Comparison of ENCODE assay signal across 11 cellular contexts in the genomic region with DNA sequence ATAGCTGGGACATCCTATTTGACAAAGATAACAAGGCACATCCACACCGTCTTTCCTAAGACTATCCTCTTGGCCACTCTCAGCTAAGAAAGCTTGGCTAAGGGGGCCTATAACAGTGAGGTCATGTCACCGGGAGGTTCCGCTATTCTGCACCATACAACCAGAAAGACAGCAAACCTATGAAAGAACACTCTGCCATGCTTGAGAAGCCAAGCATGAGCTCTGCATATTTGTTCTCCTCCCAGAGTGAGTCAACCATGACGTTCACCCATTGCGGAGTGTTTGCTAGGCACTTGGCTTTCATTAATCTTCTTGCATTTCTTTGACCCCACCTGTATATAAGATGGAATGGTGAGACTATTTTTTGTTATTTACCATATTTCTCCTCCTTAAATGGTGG.
A peak's percentile ranks its signal among the peaks of the same experiment; 100 is the strongest.
DNase-seq lines count a peak whose midpoint lies in the region; ATAC-seq and TF ChIP-seq lines count a peak whose summit lies in the region.
"Had no signal": no experiment of that assay in that cellular context is flagged by ENCODE, and none has a peak within 500 bp of the region (broad histone marks: within the 10 kb centered on the region; RNA-seq: fewer than 3 reads in every experiment).

No MANE protein-coding gene starts in this region.

- H3K4me1 Mint-ChIP-seq in stimulated activated effector memory CD8-positive, alpha-beta T cell treated with anti-CD3 and anti-CD28 coated beads, Interleukin-12 subunit alpha, Interleukin-12 subunit beta, amount 100 ng/mL, for 72 hours: no peaks in the 10 kb centered on the region

- no peaks in the 10 kb centered on the region for H3K9me3 Mint-ChIP-seq in stimulated activated effector memory CD8-positive, alpha-beta T cell treated with anti-CD3 and anti-CD28 coated beads, Interleukin-12 subunit alpha, Interleukin-12 subunit beta, amount 100 ng/mL, for 72 hours
- H3K9me3 Mint-ChIP-seq: effector memory CD8-positive, alpha-beta T cell; T-helper 1 cell treated with Interleukin-12 subunit alpha and Interleukin-12 subunit beta and Interleukin-4 antibody, amounts not matched to agents 30 μg/mL and 1 μg/mL, for 36 hours had no signal

- peak; percentile 34 for DNase-seq in kidney epithelial cell (ENCODE audit: low read depth)
- DNase-seq in activated naive CD4-positive, alpha-beta T cell treated with Interleukin-2 at 50 U/mL for 16 hours: no peak
- no peak for DNase-seq in stimulated activated effector memory CD8-positive, alpha-beta T cell treated with anti-CD3 and anti-CD28 coated beads, Interleukin-12 subunit alpha, Interleukin-12 subunit beta, amount 100 ng/mL, for 72 hours (ENCODE audit: low spot score in 2 of 2)
- DNase-seq in globus pallidus (ENCODE audit: low spot score): no peak
- DNase-seq in islet precursor cell: no peak
- DNase-seq: DND-41; effector memory CD8-positive, alpha-beta T cell had no signal

- H3K36me3 ChIP-seq in kidney epithelial cell (ENCODE audit: control insufficient read depth, insufficient read depth, low read length): no peaks in the 10 kb centered on the region

- no peaks in the 10 kb centered on the region for H3K27me3 ChIP-seq in kidney epithelial cell (ENCODE audit: control insufficient read depth, insufficient read depth, low read length)

- no peaks in the 10 kb centered on the region for H3K36me3 Mint-ChIP-seq in stimulated activated effector memory CD8-positive, alpha-beta T cell treated with anti-CD3 and anti-CD28 coated beads, Interleukin-12 subunit alpha, Interleukin-12 subunit beta, amount 100 ng/mL, for 72 hours

- H3K27ac Mint-ChIP-seq in stimulated activated effector memory CD8-positive, alpha-beta T cell treated with anti-CD3 and anti-CD28 coated beads, Interleukin-12 subunit alpha, Interleukin-12 subunit beta, amount 100 ng/mL, for 72 hours: no peak overlapping the region
- H3K27ac Mint-ChIP-seq: effector memory CD8-positive, alpha-beta T cell; T-helper 1 cell treated with Interleukin-12 subunit alpha and Interleukin-12 subunit beta and Interleukin-4 antibody, amounts not matched to agents 30 μg/mL and 1 μg/mL, for 36 hours had no signal

- no peak for TF ChIP-seq CTCF in kidney epithelial cell (IDR thresholded peaks at IDR 0.05; ENCODE audit: insufficient read depth, low read length, poor library complexity, severe bottlenecking)

- H3K4me3 Mint-ChIP-seq in stimulated activated effector memory CD8-positive, alpha-beta T cell treated with anti-CD3 and anti-CD28 coated beads, Interleukin-12 subunit alpha, Interleukin-12 subunit beta, amount 100 ng/mL, for 72 hours: no peak overlapping the region
- H3K4me3 Mint-ChIP-seq: effector memory CD8-positive, alpha-beta T cell; T-helper 1 cell treated with Interleukin-12 subunit alpha and Interleukin-12 subunit beta and Interleukin-4 antibody, amounts not matched to agents 30 μg/mL and 1 μg/mL, for 36 hours had no signal

- H3K4me3 ChIP-seq in kidney epithelial cell (ENCODE audit: low read depth, low read length): no peak overlapping the region

- ATAC-seq in GM18520 (IDR thresholded peaks at IDR 0.05; ENCODE audit: unreplicated experiment): peak; percentile 66
- ATAC-seq in GM21786 (IDR thresholded peaks at IDR 0.05; ENCODE audit: unreplicated experiment): peak; percentile 94
- peak; percentile 85 for ATAC-seq in HG03520 (IDR thresholded peaks at IDR 0.05; ENCODE audit: unreplicated experiment)
- no peak for ATAC-seq in stimulated activated effector memory CD8-positive, alpha-beta T cell treated with anti-CD3 and anti-CD28 coated beads, Interleukin-12 subunit alpha, Interleukin-12 subunit beta, amount 100 ng/mL, for 72 hours
- ATAC-seq: effector memory CD8-positive, alpha-beta T cell had no signal
